Comparison of ENCODE assay signal across 8 cellular contexts in genomic region chr7:87874066-87874465, GRCh38. TPM values are rescaled to one million over a fixed set of nuclear protein-coding genes. Genes with fewer than 3 reads are reported as not detected.
DNase-seq lines count a peak whose midpoint lies in the region; ATAC-seq and TF ChIP-seq lines count a peak whose summit lies in the region.

No MANE protein-coding gene starts in this region.

- no peak for TF ChIP-seq POLR2A in tibial nerve (IDR thresholded peaks at IDR 0.05)

- H3K4me1 Mint-ChIP-seq in activated naive CD4-positive, alpha-beta T cell treated with anti-CD3 and anti-CD28 coated beads, Interleukin-2, amount 10 ng/mL, durations not matched to agents 7 days and 5 days: peaks cover 41% of the 10 kb centered on the region
- H3K4me1 Mint-ChIP-seq in effector memory CD8-positive, alpha-beta T cell (ENCODE audit: low read depth in 2 of 2): peaks cover 24 to 28% of the 10 kb centered on the region in 2 donors

- peak overlapping the region; percentile 66 for H3K27ac Mint-ChIP-seq in activated naive CD4-positive, alpha-beta T cell treated with anti-CD3 and anti-CD28 coated beads, Interleukin-2, amount 10 ng/mL, durations not matched to agents 7 days and 5 days
- peak overlapping the region; percentile 1 to 99 for H3K27ac Mint-ChIP-seq in effector memory CD8-positive, alpha-beta T cell

- peak in 1 of 2 donors; percentile 45 for TF ChIP-seq EP300 in tibial nerve (IDR thresholded peaks at IDR 0.05)

- POLR2A ChIA-PET in PC-3 (lab: Charles Lee; ENCODE audit: unreplicated experiment): no interaction called here

- H3K9me2 ChIP-seq in PC-3 (replicated peaks; ENCODE audit: low read length): no peaks in the 10 kb centered on the region

- peaks cover 55% of the 10 kb centered on the region for H3K36me3 Mint-ChIP-seq in activated naive CD4-positive, alpha-beta T cell treated with anti-CD3 and anti-CD28 coated beads, Interleukin-2, amount 10 ng/mL, durations not matched to agents 7 days and 5 days
- peaks cover 11% of the 10 kb centered on the region for H3K36me3 Mint-ChIP-seq in effector memory CD8-positive, alpha-beta T cell (ENCODE audit: insufficient read depth)

- no peak overlapping the region for H3K9ac ChIP-seq in PC-3 (ENCODE audit: low read length)

- H3K79me2 ChIP-seq in PC-3 (ENCODE audit: low read length): peaks cover 79% of the 10 kb centered on the region

- H3K27me3 ChIP-seq in PC-3 (ENCODE audit: low read length) (no peaks in the 10 kb centered on the region), tibial nerve (no peaks in the 10 kb centered on the region)

- H3K4me1 ChIP-seq in PC-3 (ENCODE audit: insufficient read depth, low read length) (peaks cover 23% of the 10 kb centered on the region), tibial nerve (peaks cover 0 to 31% (median 7%) of the 10 kb centered on the region in 4 donors)

- H2AFZ ChIP-seq in PC-3 (ENCODE audit: low read length): no peak overlapping the region

- no peak for ATAC-seq in PC-3
- ATAC-seq in effector memory CD8-positive, alpha-beta T cell (replicated peaks): no peak
- ATAC-seq in HG02938 (IDR thresholded peaks at IDR 0.05; ENCODE audit: unreplicated experiment): no peak

- H3K9me3 Mint-ChIP-seq in activated naive CD4-positive, alpha-beta T cell treated with anti-CD3 and anti-CD28 coated beads, Interleukin-2, amount 10 ng/mL, durations not matched to agents 7 days and 5 days: peaks cover 22% of the 10 kb centered on the region
- no peaks in the 10 kb centered on the region for H3K9me3 Mint-ChIP-seq in effector memory CD8-positive, alpha-beta T cell

- no peaks in the 10 kb centered on the region for H3K27me3 Mint-ChIP-seq in activated naive CD4-positive, alpha-beta T cell treated with anti-CD3 and anti-CD28 coated beads, Interleukin-2, amount 10 ng/mL, durations not matched to agents 7 days and 5 days
- H3K27me3 Mint-ChIP-seq in effector memory CD8-positive, alpha-beta T cell: no peaks in the 10 kb centered on the region

- intact Hi-C loops in PC-3 (cut with micrococcal nuclease): loop anchor here (10.0 kb wide), 1 partner anchor 659 kb away; the partner anchor contains the start of gene TMEM243

- H3K4me2 ChIP-seq in PC-3 (ENCODE audit: low read length): peak overlapping the region; percentile 86

- H3K9me3 ChIP-seq in PC-3 (ENCODE audit: low read length) (no peaks in the 10 kb centered on the region), tibial nerve (peaks cover 0 to 24% (median 7%) of the 10 kb centered on the region in 4 donors)

- H3K4me3 ChIP-seq in PC-3 (ENCODE audit: low read length) (peak overlapping the region; percentile 91), tibial nerve (no peak overlapping the region)

- peaks cover 13% of the 10 kb centered on the region for H4K20me1 ChIP-seq in PC-3 (ENCODE audit: low read length)

- TF ChIP-seq CTCF in PC-3 (conservative IDR thresholded peaks at IDR 0.05; ENCODE audit: low read depth, low read length) (no peak), tibial nerve (IDR thresholded peaks at IDR 0.05) (no peak)

- H3K36me3 ChIP-seq in PC-3 (ENCODE audit: low read depth, low read length): peaks cover 23% of the 10 kb centered on the region; the same call in 1 of the 2 replicates
- peaks cover 0 to 21% (median 0%) of the 10 kb centered on the region in 3 donors for H3K36me3 ChIP-seq in tibial nerve

- BruUV-seq in PC-3 (replicated peaks; lab: Mats Ljungman, UMichigan): no TSS peak

- H3K27ac ChIP-seq in PC-3 (ENCODE audit: low read length): no peak overlapping the region
- H3K27ac ChIP-seq in tibial nerve: peak overlapping the region in 3 of 4 donors; percentile 13 to 97 (median 56)

- CTCF ChIA-PET in activated naive CD4-positive, alpha-beta T cell treated with anti-CD3 and anti-CD28 coated beads, Interleukin-2, amount 10 ng/mL, durations not matched to agents 7 days and 5 days (lab: Charles Lee): no interaction called here
- CTCF ChIA-PET in PC-3 (lab: Charles Lee): no interaction called here

- 55 to 63% methylated on average over 4 of the region's 4 CpGs for WGBS in tibial nerve, 2 donors

- no peaks in the 10 kb centered on the region for H3F3A ChIP-seq in PC-3 (ENCODE audit: low read length, unreplicated experiment)

- no peak for DNase-seq in activated naive CD4-positive, alpha-beta T cell treated with anti-CD3 and anti-CD28 coated beads, Interleukin-2, amount 10 ng/mL, durations not matched to agents 7 days and 5 days
- no peak for DNase-seq in activated naive CD4-positive, alpha-beta T cell treated with anti-CD3 and anti-CD28 coated beads, Interleukin-2, amount 50 U/mL, for 16 hours
- DNase-seq in PC-3 (no peak), tibial nerve (ENCODE audit: low spot score in 2 of 2) (no peak), HuH-7.5 (ENCODE audit: low spot score) (no peak)
- DNase-seq in effector memory CD8-positive, alpha-beta T cell: no peak
- no peak for DNase-seq in stimulated activated CD4-positive, alpha-beta T cell treated with anti-CD3 and anti-CD28 coated beads, Interleukin-15, amount 100 ng/mL, for 24 hours

- peak overlapping the region; percentile 77 for H3K4me3 Mint-ChIP-seq in activated naive CD4-positive, alpha-beta T cell treated with anti-CD3 and anti-CD28 coated beads, Interleukin-2, amount 10 ng/mL, durations not matched to agents 7 days and 5 days
- H3K4me3 Mint-ChIP-seq in effector memory CD8-positive, alpha-beta T cell: peak overlapping the region in 1 of 2 donors; percentile 98

RNA-seq across cellular contexts. Expression of gene SLC25A40, which starts 2.1 kb away (rescaled TPM):
- 4.5 and 5.2 TPM in 2 replicates for total RNA-seq in PC-3 (2014; rRNA removed)
- total RNA-seq in tibial nerve: 10 to 100 TPM; 11.8 to 32.1 (median 23.8) TPM

RNA-seq across cellular contexts. Expression of gene DBF4, which starts 2.2 kb away (rescaled TPM):
- total RNA-seq in PC-3 (2014; rRNA removed) (21.4 and 37.5 TPM in 2 replicates), tibial nerve (10 to 100 TPM; 10.3 to 23.6 (median 20.1) TPM)

RNA-seq across cellular contexts. Expression of gene ADAM22, which starts 60.0 kb away (rescaled TPM):
- total RNA-seq in PC-3 (2014; rRNA removed): 4.4 and 5.9 TPM in 2 replicates
- 1 to 10 TPM; 3.6 to 8.6 (median 5.1) TPM for total RNA-seq in tibial nerve
